In genomic region chr2:178531161-178531560, GRCh38 we compare ENCODE assay signal across 14 cellular contexts. TPM values are rescaled to one million over a fixed set of nuclear protein-coding genes. Genes with fewer than 3 reads are reported as not detected.
DNase-seq lines count a peak whose midpoint lies in the region; ATAC-seq, FAIRE-seq and TF ChIP-seq lines count a peak whose summit lies in the region.
"Had no signal": no experiment of that assay in that cellular context is flagged by ENCODE, and none has a peak within 500 bp of the region (broad histone marks: within the 10 kb centered on the region; RNA-seq: fewer than 3 reads in every experiment).

No MANE protein-coding gene starts in this region.

- RAD21 ChIA-PET in GM12878 (lab: Charles Lee; ENCODE audit: unreplicated experiment), result interaction anchor here (0.6 to 4.8 kb wide), 5 partner anchors 37 to 267 kb away, joined by 3 to 29 read pairs (median 4); no protein-coding TSS in a partner anchor

- H3K4me2 ChIP-seq in GM12878 (ENCODE audit: control insufficient read depth, insufficient read depth), result peak overlapping the region; percentile 94

- peaks cover 54% of the 10 kb centered on the region for H3K79me2 ChIP-seq in GM12878 (ENCODE audit: control insufficient read depth, insufficient read depth, low read length)

- peaks cover 35% of the 10 kb centered on the region for H3K4me1 ChIP-seq in GM12878 (ENCODE audit: control insufficient read depth, insufficient read depth, low read length)
- no peaks in the 10 kb centered on the region for H3K4me1 ChIP-seq in upper lobe of left lung
- H3K4me1 ChIP-seq: testis had no signal

- H3K36me3 ChIP-seq in GM12878 (ENCODE audit: control insufficient read depth in 2 of 2, insufficient read depth in 2 of 2, low read length in 1 of 2) (peaks cover 3 to 15% of the 10 kb centered on the region in 2 experiments), upper lobe of left lung (peaks cover 0 to 50% (median 30%) of the 10 kb centered on the region in 4 donors)

- peak overlapping the region; percentile 72 for H3K9ac ChIP-seq in GM12878 (ENCODE audit: control insufficient read depth, insufficient read depth, low read length)

- TF ChIP-seq CTCF in natural killer cell (IDR thresholded peaks at IDR 0.05) (no peak), HL-60 (IDR thresholded peaks at IDR 0.05; ENCODE audit: insufficient read depth, low read length) (no peak), GM12878 (IDR thresholded peaks at IDR 0.05 in 2 of 3, conservative IDR thresholded peaks at IDR 0.05 in 1 of 3; ENCODE audit: control insufficient read depth in 2 of 3, extremely low read depth in 1 of 3, insufficient read depth in 1 of 3, low read depth in 3 of 3, low read length in 3 of 3) (no peak), upper lobe of left lung (IDR thresholded peaks at IDR 0.05) (no peak)

- H3K27me3 ChIP-seq in HL-60 (ENCODE audit: insufficient read depth, poor library complexity, severe bottlenecking) (no peaks in the 10 kb centered on the region), GM12878 (replicated peaks in 1 of 2; ENCODE audit: control insufficient read depth in 2 of 2, insufficient read depth in 2 of 2, low read length in 1 of 2) (no peaks in the 10 kb centered on the region), upper lobe of left lung (no peaks in the 10 kb centered on the region)
- H3K27me3 ChIP-seq: testis had no signal

- H3K36me3 Mint-ChIP-seq in natural killer cell treated with Interleukin-12 subunit alpha and Interleukin-12 subunit beta and Interleukin-15 and Interleukin-18, amount 100 ng/mL, for 72 hours, result peaks cover 33% of the 10 kb centered on the region
- peaks cover 39% of the 10 kb centered on the region for H3K36me3 Mint-ChIP-seq in natural killer cell

- TF ChIP-seq POLR2A in GM12878 (IDR thresholded peaks at IDR 0.05; ENCODE audit: low read depth, low read length) (no peak; the same call in 1 of the 2 replicates), upper lobe of left lung (IDR thresholded peaks at IDR 0.05) (no peak)

- CTCF ChIA-PET in GM12878 (lab: Yijun Ruan, JAX), result interaction anchor here (0.9 to 2.2 kb wide), 3 partner anchors 14 to 419 kb away, joined by 3 to 11 read pairs (median 3); partner anchors contain the start of gene RBM45

- H3K9me3 ChIP-seq in GM12878 (replicated peaks; ENCODE audit: control insufficient read depth, insufficient read depth, low read length), result no peaks in the 10 kb centered on the region; the same call in 2 of the 3 replicates
- no peaks in the 10 kb centered on the region for H3K9me3 ChIP-seq in upper lobe of left lung
- H3K9me3 ChIP-seq: testis had no signal

- H3K4me3 ChIP-seq in HL-60 (replicated peaks; ENCODE audit: insufficient read depth, low read length), result no peak overlapping the region
- peak overlapping the region; percentile 54 for H3K4me3 ChIP-seq in GM12878
- no peak overlapping the region for H3K4me3 ChIP-seq in upper lobe of left lung
- H3K4me3 ChIP-seq: testis had no signal

- 43% methylated on average over 12 of the region's 12 CpGs for WGBS in GM12878 (ENCODE audit: insufficient coverage, insufficient replicate concordance, low lambda C conversion rate, missing lambda C conversion rate)
- 83 to 85% methylated on average over 9 to 12 of the region's 12 CpGs for WGBS in upper lobe of left lung, 2 donors

- H3K4me3 Mint-ChIP-seq in natural killer cell treated with Interleukin-12 subunit alpha and Interleukin-12 subunit beta and Interleukin-15 and Interleukin-18, amount 100 ng/mL, for 72 hours, result peak overlapping the region; percentile 36
- no peak overlapping the region for H3K4me3 Mint-ChIP-seq in natural killer cell

- BruUV-seq in GM12878 (replicated peaks; lab: Mats Ljungman, UMichigan), result no TSS peak

- peak overlapping the region; percentile 64 for H2AFZ ChIP-seq in GM12878 (ENCODE audit: control insufficient read depth, low read depth, low read length)

- no peak for DNase-seq in natural killer cell treated with Interleukin-12 subunit alpha and Interleukin-12 subunit beta and Interleukin-15 and Interleukin-18, amount 100 ng/mL, for 72 hours (ENCODE audit: low spot score)
- DNase-seq in natural killer cell, result no peak
- no peak for DNase-seq in HL-60 (ENCODE audit: low read depth in 1 of 2, low spot score in 1 of 2)
- no peak for DNase-seq in GM12878 (ENCODE audit: low read depth, low spot score)
- no peak for DNase-seq in upper lobe of left lung
- DNase-seq in LoVo (ENCODE audit: low spot score), result no peak
- DNase-seq in SW 1271 (lab: John Stamatoyannopoulos, UW), result no peak
- DNase-seq: aorta, foreskin melanocyte, NCI-H774, testis had no signal

- ATAC-seq in natural killer cell treated with Interleukin-12 subunit alpha and Interleukin-12 subunit beta and Interleukin-15 and Interleukin-18, amount 100 ng/mL, for 72 hours, result no peak
- no peak for ATAC-seq in natural killer cell
- no peak for ATAC-seq in GM12878
- peak in 1 of 2 donors; percentile 46 for ATAC-seq in upper lobe of left lung (ENCODE audit: low FRiP score in 2 of 2)
- ATAC-seq in HG02970 (IDR thresholded peaks at IDR 0.05; ENCODE audit: low FRiP score, unreplicated experiment), result no peak

- SMC1A ChIA-PET in GM12878 (lab: Charles Lee; ENCODE audit: uncharacterized antibody, unreplicated experiment), result interaction anchor here (0.7 to 2.3 kb wide), 10 partner anchors 8 to 116 kb away, joined by 3 to 18 read pairs (median 3); no protein-coding TSS in a partner anchor

- intact Hi-C loops in natural killer cell (cut with micrococcal nuclease) (no loop called here), GM12878 (cut with micrococcal nuclease; ENCODE audit: unreplicated experiment) (loop anchor here (5.0 kb wide), 1 partner anchor 129 kb away; no protein-coding TSS in a partner anchor)

- POLR2A ChIA-PET in GM12878 (lab: Charles Lee), result interaction anchor here (1.1 to 1.2 kb wide), 2 partner anchors 8 to 49 kb away, joined by 3 to 4 read pairs; no protein-coding TSS in a partner anchor

- H3K27ac ChIP-seq in HL-60 (replicated peaks) (peak overlapping the region; percentile 86), GM12878 (ENCODE audit: control insufficient read depth, insufficient read depth) (peak overlapping the region; percentile 84), upper lobe of left lung (peak overlapping the region; percentile 50 to 68 (median 58))
- H3K27ac ChIP-seq: testis had no signal

- TF ChIP-seq RAD21 in GM12878 (IDR thresholded peaks at IDR 0.05; ENCODE audit: insufficient read depth, low read depth, low read length), result no peak

- TF ChIP-seq EP300 in GM12878 (IDR thresholded peaks at IDR 0.05; ENCODE audit: borderline replicate concordance in 1 of 2, control insufficient read depth in 1 of 2, low read depth in 2 of 2, low read length in 2 of 2), result no peak
- TF ChIP-seq EP300 in upper lobe of left lung (IDR thresholded peaks at IDR 0.05), result no peak

- no peaks in the 10 kb centered on the region for H4K20me1 ChIP-seq in GM12878 (ENCODE audit: control insufficient read depth, insufficient read depth)

- H3K27me3 Mint-ChIP-seq in natural killer cell treated with Interleukin-12 subunit alpha and Interleukin-12 subunit beta and Interleukin-15 and Interleukin-18, amount 100 ng/mL, for 72 hours, result no peaks in the 10 kb centered on the region
- H3K27me3 Mint-ChIP-seq in natural killer cell (ENCODE audit: low read depth in 2 of 2), result no peaks in the 10 kb centered on the region

- no peak for FAIRE-seq in GM12878 (lab: Jason Lieb, UNC)
- FAIRE-seq: endothelial cell of umbilical vein, H54 had no signal

- H3K4me1 Mint-ChIP-seq in natural killer cell treated with Interleukin-12 subunit alpha and Interleukin-12 subunit beta and Interleukin-15 and Interleukin-18, amount 100 ng/mL, for 72 hours (ENCODE audit: low read depth in 2 of 2), result peaks cover 12 to 28% of the 10 kb centered on the region in 2 donors
- peaks cover 23 to 27% of the 10 kb centered on the region in 2 donors for H3K4me1 Mint-ChIP-seq in natural killer cell

- H3K9me3 Mint-ChIP-seq in natural killer cell treated with Interleukin-12 subunit alpha and Interleukin-12 subunit beta and Interleukin-15 and Interleukin-18, amount 100 ng/mL, for 72 hours, result no peaks in the 10 kb centered on the region
- no peaks in the 10 kb centered on the region for H3K9me3 Mint-ChIP-seq in natural killer cell

- peak overlapping the region; percentile 15 to 22 for H3K27ac Mint-ChIP-seq in natural killer cell treated with Interleukin-12 subunit alpha and Interleukin-12 subunit beta and Interleukin-15 and Interleukin-18, amount 100 ng/mL, for 72 hours
- peak overlapping the region in 1 of 2 donors; percentile 56 for H3K27ac Mint-ChIP-seq in natural killer cell

- in situ Hi-C loops in GM12878 (cut with MboI), result no loop called here

RNA-seq across cellular contexts. Expression of gene PLEKHA3, which starts 50.9 kb away (rescaled TPM):
- 10 to 100 TPM; 36.7 to 41.2 TPM for total RNA-seq in natural killer cell treated with Interleukin-12 subunit alpha and Interleukin-12 subunit beta and Interleukin-15 and Interleukin-18, amount 100 ng/mL, for 72 hours
- total RNA-seq in natural killer cell (10 to 100 TPM; 22.6 to 39.1 (median 34.5) TPM), GM12878 (2014; rRNA removed) (3.8 and 3.9 TPM in 2 replicates), GM12878 (2014; rRNA removed; fragmentation: Illumina TruSeq; extraction: Trizol) (7.1 and 7.3 TPM in 2 replicates), GM12878 (2021) (13.3 and 15.3 TPM in 2 replicates), upper lobe of left lung (10 to 100 TPM in 5 of 6 donors, 1 to 10 TPM in 1; 5.2 to 28.9 (median 14.8) TPM)
- 9.8 and 12.6 TPM in 2 replicates for total RNA-seq in GM12878 (2013; cell fraction: nucleolus; rRNA removed)
- 1.3 TPM for polyA plus RNA-seq in GM12878 (2011; ENCODE audit: low read depth)
- polyA plus RNA-seq in GM12878 (2011; rRNA removed) (21.1 and 34.0 TPM in 2 replicates), GM12878 (2014; fragmentation: Illumina TruSeq; extraction: Trizol) (7.2 and 7.3 TPM in 2 replicates), GM12878 (2014; fragmentation: Nextera tagmentation; extraction: Ambion mirVana) (1 to 10 TPM; 1.4 to 2.0 TPM), GM12878 (2014; rRNA removed) (5.4 and 7.6 TPM in 2 replicates), GM12878 (2016; fragmentation: Nextera tagmentation; extraction: Ambion mirVana) (10 to 100 TPM; 10.3 to 10.6 TPM)
- 3.0 and 3.4 TPM in 2 replicates for polyA plus RNA-seq in GM12878 (2011; cell fraction: cytosol; rRNA removed)
- polyA plus RNA-seq in GM12878 (2011; cell fraction: nucleus; rRNA removed), result 3.9 and 5.8 TPM in 2 replicates
- 4.5 and 6.7 TPM in 2 replicates for polyA plus RNA-seq in GM12878 (2012)
- 4.4 and 7.1 TPM in 2 replicates for polyA minus RNA-seq in GM12878 (2011; rRNA and poly(A)+ RNA removed)
- 2.9 and 7.5 TPM in 2 replicates for polyA minus RNA-seq in GM12878 (2011; cell fraction: cytosol; rRNA and poly(A)+ RNA removed)
- polyA minus RNA-seq in GM12878 (2011; cell fraction: nucleus; rRNA and poly(A)+ RNA removed), result 5.0 and 8.4 TPM in 2 replicates

RNA-seq across cellular contexts. Expression of gene FKBP7, which starts 52.8 kb away (rescaled TPM):
- total RNA-seq in natural killer cell treated with Interleukin-12 subunit alpha and Interleukin-12 subunit beta and Interleukin-15 and Interleukin-18, amount 100 ng/mL, for 72 hours, result 1 to 10 TPM; 2.1 TPM
- 1 to 10 TPM; 1.1 to 1.3 (median 1.1) TPM for total RNA-seq in natural killer cell
- 5.1 and 5.2 TPM in 2 replicates for total RNA-seq in GM12878 (2013; cell fraction: nucleolus; rRNA removed)
- 7.8 and 10.2 TPM in 2 replicates for total RNA-seq in GM12878 (2014; rRNA removed)
- total RNA-seq in GM12878 (2014; rRNA removed; fragmentation: Illumina TruSeq; extraction: Trizol), result 9.6 and 10.5 TPM in 2 replicates
- total RNA-seq in GM12878 (2021), result 5.6 and 6.4 TPM in 2 replicates
- 4.9 TPM for polyA plus RNA-seq in GM12878 (2011; ENCODE audit: low read depth)
- 6.3 and 8.1 TPM in 2 replicates for polyA plus RNA-seq in GM12878 (2011; rRNA removed)
- polyA plus RNA-seq in GM12878 (2011; cell fraction: cytosol; rRNA removed), result 2.8 TPM in 2 replicates
- 2.4 and 2.9 TPM in 2 replicates for polyA plus RNA-seq in GM12878 (2011; cell fraction: nucleus; rRNA removed)
- polyA plus RNA-seq in GM12878 (2012), result 3.6 and 4.4 TPM in 2 replicates
- 15.2 and 17.0 TPM in 2 replicates for polyA plus RNA-seq in GM12878 (2014; fragmentation: Illumina TruSeq; extraction: Trizol)
- 10 to 100 TPM; 16.6 to 16.7 TPM for polyA plus RNA-seq in GM12878 (2014; fragmentation: Nextera tagmentation; extraction: Ambion mirVana)
- polyA plus RNA-seq in GM12878 (2014; rRNA removed), result 9.8 and 11.3 TPM in 2 replicates
- polyA plus RNA-seq in GM12878 (2016; fragmentation: Nextera tagmentation; extraction: Ambion mirVana), result 10 to 100 TPM; 13.7 to 14.7 TPM
- 1.1 and 1.8 TPM in 2 replicates for polyA minus RNA-seq in GM12878 (2011; rRNA and poly(A)+ RNA removed)
- polyA minus RNA-seq in GM12878 (2011; cell fraction: cytosol; rRNA and poly(A)+ RNA removed), result 0.94 and 2.8 TPM in 2 replicates
- 3.9 and 5.0 TPM in 2 replicates for polyA minus RNA-seq in GM12878 (2011; cell fraction: nucleus; rRNA and poly(A)+ RNA removed)
- 10 to 100 TPM in 1 of 6 donors, 1 to 10 TPM in 5; 3.1 to 13.3 (median 5.3) TPM for total RNA-seq in upper lobe of left lung
